In genomic region chr1:153534226-153534932, GRCh38 we compare ENCODE assay signal across 8 cellular contexts. TPM values are rescaled to one million over a fixed set of nuclear protein-coding genes. Genes with fewer than 3 reads are reported as not detected.
A peak's percentile ranks its signal among the peaks of the same experiment; 100 is the strongest.
DNase-seq lines count a peak whose midpoint lies in the region; ATAC-seq and TF ChIP-seq lines count a peak whose summit lies in the region.
"Had no signal": no experiment of that assay in that cellular context is flagged by ENCODE, and none has a peak within 500 bp of the region (broad histone marks: within the 10 kb centered on the region; RNA-seq: fewer than 3 reads in every experiment).

No MANE protein-coding gene starts in this region.

- H3K36me3 Mint-ChIP-seq in HFFc6 (ENCODE audit: low read depth) = peaks cover 19% of the 10 kb centered on the region
- peaks cover 12 to 21% of the 10 kb centered on the region in 2 donors for H3K36me3 Mint-ChIP-seq in activated naive CD4-positive, alpha-beta T cell treated with anti-CD3 and anti-CD28 coated beads, Interleukin-2, amount 50 U/mL, for 72 hours

- H3K27ac ChIP-seq in hepatocyte = peak overlapping the region; percentile 94

- no peak overlapping the region for H2AFZ ChIP-seq in hepatocyte

- no peak for ATAC-seq in activated naive CD4-positive, alpha-beta T cell treated with anti-CD3 and anti-CD28 coated beads, Interleukin-2, amount 50 U/mL, for 72 hours
- ATAC-seq in stimulated activated naive CD8-positive, alpha-beta T cell treated with anti-CD3 and anti-CD28 coated beads, Interleukin-15, amount 100 ng/mL, for 72 hours = no peak
- ATAC-seq in GM19452 (IDR thresholded peaks at IDR 0.05; ENCODE audit: unreplicated experiment) = no peak

- H3K79me2 ChIP-seq in hepatocyte = peaks cover 18% of the 10 kb centered on the region

- no peaks in the 10 kb centered on the region for H3K9me3 Mint-ChIP-seq in HFFc6
- H3K9me3 Mint-ChIP-seq in activated naive CD4-positive, alpha-beta T cell treated with anti-CD3 and anti-CD28 coated beads, Interleukin-2, amount 50 U/mL, for 72 hours = no peaks in the 10 kb centered on the region
- no peaks in the 10 kb centered on the region for H3K9me3 Mint-ChIP-seq in stimulated activated naive CD8-positive, alpha-beta T cell treated with anti-CD3 and anti-CD28 coated beads, Interleukin-15, amount 100 ng/mL, for 72 hours

- no peaks in the 10 kb centered on the region for H3K27me3 ChIP-seq in hepatocyte

- peaks cover 73% of the 10 kb centered on the region for H3K4me1 Mint-ChIP-seq in HFFc6 (ENCODE audit: low read depth)
- H3K4me1 Mint-ChIP-seq in stimulated activated naive CD8-positive, alpha-beta T cell treated with anti-CD3 and anti-CD28 coated beads, Interleukin-15, amount 100 ng/mL, for 72 hours = peaks cover 70% of the 10 kb centered on the region

- H3K27ac Mint-ChIP-seq in HFFc6 = peak overlapping the region; percentile 97
- H3K27ac Mint-ChIP-seq in activated naive CD4-positive, alpha-beta T cell treated with anti-CD3 and anti-CD28 coated beads, Interleukin-2, amount 50 U/mL, for 72 hours = peak overlapping the region; percentile 91 to 93
- no peak overlapping the region for H3K27ac Mint-ChIP-seq in stimulated activated naive CD8-positive, alpha-beta T cell treated with anti-CD3 and anti-CD28 coated beads, Interleukin-15, amount 100 ng/mL, for 72 hours

- no peak overlapping the region for H3K4me3 ChIP-seq in hepatocyte

- H4K20me1 ChIP-seq in hepatocyte (ENCODE audit: insufficient read depth, poor library complexity, severe bottlenecking) = no peaks in the 10 kb centered on the region

- H3K36me3 ChIP-seq in hepatocyte (replicated peaks; ENCODE audit: insufficient read depth, low read depth) = no peaks in the 10 kb centered on the region

- peak overlapping the region; percentile 87 for H3K4me2 ChIP-seq in hepatocyte

- no peaks in the 10 kb centered on the region for H3K9me3 ChIP-seq in hepatocyte (ENCODE audit: low read depth)

- peak overlapping the region; percentile 97 for H3K4me3 Mint-ChIP-seq in HFFc6
- peak overlapping the region; percentile 86 to 87 for H3K4me3 Mint-ChIP-seq in stimulated activated naive CD8-positive, alpha-beta T cell treated with anti-CD3 and anti-CD28 coated beads, Interleukin-15, amount 100 ng/mL, for 72 hours

- no peaks in the 10 kb centered on the region for H3K9me2 ChIP-seq in hepatocyte (replicated peaks; ENCODE audit: insufficient read depth)

- H3K4me1 ChIP-seq in hepatocyte (ENCODE audit: insufficient read depth) = peaks cover 43% of the 10 kb centered on the region

- 88% methylated on average over 7 of the region's 7 CpGs for WGBS in hepatocyte (ENCODE audit: low lambda C conversion rate, missing lambda C conversion rate)

- TF ChIP-seq CTCF in HFFc6 (IDR thresholded peaks at IDR 0.05) (no peak), hepatocyte (IDR thresholded peaks at IDR 0.05; ENCODE audit: poor library complexity) (no peak)

- peak; percentile 57 for DNase-seq in HFFc6
- DNase-seq in activated naive CD4-positive, alpha-beta T cell treated with anti-CD3 and anti-CD28 coated beads, Interleukin-2, amount 50 U/mL, for 72 hours (ENCODE audit: low spot score in 2 of 2) = no peak
- DNase-seq in hepatocyte (ENCODE audit: low spot score) = no peak
- DNase-seq in stimulated activated naive CD8-positive, alpha-beta T cell treated with anti-CD3 and anti-CD28 coated beads, Interleukin-15, amount 100 ng/mL, for 72 hours = no peak
- no peak for DNase-seq in NCI-H748 treated with DMSO at 0.1 percent for 48 hours (lab: John Stamatoyannopoulos, UW)
- DNase-seq in AG08396 (ENCODE audit: low spot score) = no peak
- DNase-seq: NCI-H524 had no signal

- H3K27me3 Mint-ChIP-seq in HFFc6 (ENCODE audit: insufficient read depth) = peaks cover 14% of the 10 kb centered on the region
- no peaks in the 10 kb centered on the region for H3K27me3 Mint-ChIP-seq in stimulated activated naive CD8-positive, alpha-beta T cell treated with anti-CD3 and anti-CD28 coated beads, Interleukin-15, amount 100 ng/mL, for 72 hours

RNA-seq across cellular contexts. Expression of gene S100A6, which starts 1.4 kb away (rescaled TPM):
- total RNA-seq in HFFc6 (2021; fragmentation: NEBNext Ultra II Directional; extraction: Animal tissue kit (Norgen Biotek cat#: 25700)) = 1,000 to 10,000 TPM; 1,971 to 2,311 (median 2,129) TPM
- total RNA-seq in activated naive CD4-positive, alpha-beta T cell treated with anti-CD3 and anti-CD28 coated beads, Interleukin-2, amount 50 U/mL, for 72 hours = 100 to 1,000 TPM; 260 to 445 TPM
- 140 and 173 TPM in 2 replicates for total RNA-seq in hepatocyte
- polyA plus RNA-seq in hepatocyte = 657 and 701 TPM in 2 replicates

RNA-seq across cellular contexts. Expression of gene S100A5, which starts 6.4 kb away (rescaled TPM):
- 1 to 10 TPM in 1 of 6 experiments, under 1 TPM in 5; 0.40 to 1.2 (median 0.71) TPM for total RNA-seq in HFFc6 (2021; fragmentation: NEBNext Ultra II Directional; extraction: Animal tissue kit (Norgen Biotek cat#: 25700))
- total RNA-seq in activated naive CD4-positive, alpha-beta T cell treated with anti-CD3 and anti-CD28 coated beads, Interleukin-2, amount 50 U/mL, for 72 hours = 1 to 10 TPM; 2.0 to 3.9 TPM
- not detected in 2 replicates for total RNA-seq in hepatocyte
- polyA plus RNA-seq in hepatocyte = 0.54 and 1.0 TPM in 2 replicates

RNA-seq across cellular contexts. Expression of gene S100A4, which starts 11.2 kb away (rescaled TPM):
- total RNA-seq in HFFc6 (2021; fragmentation: NEBNext Ultra II Directional; extraction: Animal tissue kit (Norgen Biotek cat#: 25700)) = 100 to 1,000 TPM; 394 to 846 (median 814) TPM
- 100 to 1,000 TPM; 186 to 368 TPM for total RNA-seq in activated naive CD4-positive, alpha-beta T cell treated with anti-CD3 and anti-CD28 coated beads, Interleukin-2, amount 50 U/mL, for 72 hours
- 64.1 and 101 TPM in 2 replicates for total RNA-seq in hepatocyte
- polyA plus RNA-seq in hepatocyte = 116 and 187 TPM in 2 replicates

RNA-seq across cellular contexts. Expression of gene S100A3, which starts 14.7 kb away (rescaled TPM):
- 1 to 10 TPM; 3.4 to 5.6 (median 5.1) TPM for total RNA-seq in HFFc6 (2021; fragmentation: NEBNext Ultra II Directional; extraction: Animal tissue kit (Norgen Biotek cat#: 25700))
- total RNA-seq in activated naive CD4-positive, alpha-beta T cell treated with anti-CD3 and anti-CD28 coated beads, Interleukin-2, amount 50 U/mL, for 72 hours = not detected
- 2.6 and 2.7 TPM in 2 replicates for total RNA-seq in hepatocyte
- 1.9 and 6.1 TPM in 2 replicates for polyA plus RNA-seq in hepatocyte

RNA-seq across cellular contexts. Expression of gene S100A2, which starts 31.3 kb away (rescaled TPM):
- total RNA-seq in HFFc6 (2021; fragmentation: NEBNext Ultra II Directional; extraction: Animal tissue kit (Norgen Biotek cat#: 25700)) = 10 to 100 TPM in 4 of 6 experiments, 1 to 10 TPM in 2; 7.4 to 12.5 (median 10.4) TPM
- 1 to 10 TPM; 1.0 to 7.8 TPM for total RNA-seq in activated naive CD4-positive, alpha-beta T cell treated with anti-CD3 and anti-CD28 coated beads, Interleukin-2, amount 50 U/mL, for 72 hours
- total RNA-seq in hepatocyte = 1.7 and 4.2 TPM in 2 replicates
- 6.9 and 10.3 TPM in 2 replicates for polyA plus RNA-seq in hepatocyte

Comparison
In these comparisons a context has a peak if more than half of its experiments do, and no peak if none do; other contexts are left out.
1. H3K27ac Mint-ChIP-seq: peak in HFFc6 (single experiment) and activated naive CD4-positive, alpha-beta T cell treated with anti-CD3 and anti-CD28 coated beads, Interleukin-2, amount 50 U/mL, for 72 hours (2 of 2); none in stimulated activated naive CD8-positive, alpha-beta T cell treated with anti-CD3 and anti-CD28 coated beads, Interleukin-15, amount 100 ng/mL, for 72 hours (0 of 2).
2. RNA of gene S100A6, which starts 1.4 kb away (total RNA-seq): 1,971 to 2,311 TPM in HFFc6; 260 to 445 TPM in activated naive CD4-positive, alpha-beta T cell treated with anti-CD3 and anti-CD28 coated beads, Interleukin-2, amount 50 U/mL, for 72 hours and 140 to 173 TPM in hepatocyte; every median in the first group is over 4 times any median in the second.